ENCODE assay signal across 9 cellular contexts in genomic region chr6:148869589-148869988, GRCh38.
DNase-seq lines count a peak whose midpoint lies in the region; FAIRE-seq and TF ChIP-seq lines count a peak whose summit lies in the region.
"Had no signal": no experiment of that assay in that cellular context is flagged by ENCODE, and none has a peak within 500 bp of the region (broad histone marks: within the 10 kb centered on the region; RNA-seq: fewer than 3 reads in every experiment).

No MANE protein-coding gene starts in this region.

- in situ Hi-C loops in astrocyte of the cerebellum (cut with HindIII; ENCODE audit: low sequenced_read_pairs) = no loop called here

- peak; percentile 85 for DNase-seq in AG08396 (ENCODE audit: low spot score)
- DNase-seq in LHCN-M2 (ENCODE audit: low read depth) = peak; percentile 94
- peak; percentile 64 for DNase-seq in astrocyte of the cerebellum (ENCODE audit: low read depth)
- DNase-seq in keratinocyte (ENCODE audit: low read depth, low spot score) = peak; percentile 89
- no peak for DNase-seq in mucosa of gallbladder (ENCODE audit: low spot score)
- no peak for DNase-seq in stomach
- DNase-seq in SJCRH30 = no peak
- DNase-seq in DMS153 (lab: John Stamatoyannopoulos, UW) = no peak
- DNase-seq: stimulated activated CD4-positive, alpha-beta T cell treated with anti-CD3 and anti-CD28 coated beads, Interleukin-1b, Interleukin-23, amount 100 ng/mL, for 48 hours had no signal

- intact Hi-C loops in stomach (cut with DNase I; ENCODE audit: low total_unique reads) = no loop called here

- no peak overlapping the region for H2AFZ ChIP-seq in keratinocyte (ENCODE audit: control insufficient read depth, low read length)

- H3K27ac ChIP-seq in keratinocyte (ENCODE audit: control insufficient read depth, insufficient read depth, low read length) = peak overlapping the region; percentile 74
- peak overlapping the region in 1 of 5 donors; percentile 7 for H3K27ac ChIP-seq in stomach
- H3K27ac ChIP-seq in SJCRH30 = no peak overlapping the region

- H3K4me1 ChIP-seq in keratinocyte (ENCODE audit: control insufficient read depth, extremely low read depth, insufficient read depth, low read length) = peaks cover 55% of the 10 kb centered on the region
- H3K4me1 ChIP-seq in stomach = peaks cover 0 to 10% (median 5%) of the 10 kb centered on the region in 4 donors
- H3K4me1 ChIP-seq in SJCRH30 = peaks cover 4% of the 10 kb centered on the region; the same call in 1 of the 2 replicates

- no peak for TF ChIP-seq EP300 in stomach (IDR thresholded peaks at IDR 0.05)

- H3K4me2 ChIP-seq in keratinocyte (ENCODE audit: control insufficient read depth, extremely low read depth, insufficient read depth, low read depth, low read length) = peak overlapping the region; percentile 68

- H3K79me2 ChIP-seq in keratinocyte (ENCODE audit: control insufficient read depth, insufficient read depth, low read length) = no peaks in the 10 kb centered on the region

- no peaks in the 10 kb centered on the region for H4K20me1 ChIP-seq in keratinocyte (ENCODE audit: control insufficient read depth, extremely low read depth, insufficient read depth, low read length)

- no peak for TF ChIP-seq POLR2A in stomach (IDR thresholded peaks at IDR 0.05)

- H3K27me3 ChIP-seq in keratinocyte (ENCODE audit: control insufficient read depth, extremely low read depth, insufficient read depth, low read length) = no peaks in the 10 kb centered on the region
- no peaks in the 10 kb centered on the region for H3K27me3 ChIP-seq in stomach
- no peaks in the 10 kb centered on the region for H3K27me3 ChIP-seq in SJCRH30

- dilution Hi-C loops in keratinocyte (cut with MboI; ENCODE audit: extremely low pct_ligation_motif_present, low sequenced_read_pairs) = no loop called here

- H3K9me3 ChIP-seq in keratinocyte (ENCODE audit: control insufficient read depth, low read depth, low read length) (no peaks in the 10 kb centered on the region), stomach (no peaks in the 10 kb centered on the region), SJCRH30 (replicated peaks) (no peaks in the 10 kb centered on the region; the same call in 1 of the 2 replicates)

- 69 to 90% (median 81%) methylated on average over 7 of the region's 7 CpGs for WGBS in stomach, 5 donors

- H3K9me1 ChIP-seq in keratinocyte (ENCODE audit: control insufficient read depth, extremely low read depth, insufficient read depth, low read length) = no peaks in the 10 kb centered on the region

- H3K9ac ChIP-seq in keratinocyte (ENCODE audit: control insufficient read depth, extremely low read depth, insufficient read depth, low read length) = no peak overlapping the region

- FAIRE-seq in keratinocyte (lab: Jason Lieb, UNC) = peak; percentile 97

- TF ChIP-seq CTCF in astrocyte of the cerebellum (IDR thresholded peaks at IDR 0.05; ENCODE audit: low read depth, low read length, missing control alignments) = no peak
- no peak for TF ChIP-seq CTCF in keratinocyte (optimal IDR thresholded peaks at IDR 0.05 in 1 of 3, IDR thresholded peaks at IDR 0.05 in 1 of 3, conservative IDR thresholded peaks at IDR 0.05 in 1 of 3; ENCODE audit: extremely low read depth in 1 of 3, insufficient read depth in 2 of 3, low read length in 3 of 3)
- no peak for TF ChIP-seq CTCF in stomach (IDR thresholded peaks at IDR 0.05)

- H3K4me3 ChIP-seq in astrocyte of the cerebellum (ENCODE audit: low read depth, low read length) (no peak overlapping the region), keratinocyte (ENCODE audit: control insufficient read depth in 2 of 3, extremely low read depth in 1 of 3, insufficient read depth in 2 of 3, low read depth in 1 of 3, low read length in 3 of 3) (no peak overlapping the region), stomach (no peak overlapping the region), SJCRH30 (no peak overlapping the region)

- no peaks in the 10 kb centered on the region for H3K36me3 ChIP-seq in keratinocyte (ENCODE audit: control insufficient read depth in 2 of 2, extremely low read depth in 1 of 2, insufficient read depth in 2 of 2, low read length in 2 of 2)
- no peaks in the 10 kb centered on the region for H3K36me3 ChIP-seq in stomach
- no peaks in the 10 kb centered on the region for H3K36me3 ChIP-seq in SJCRH30

Comparison
In these comparisons a context has a peak if more than half of its experiments do, and no peak if none do; other contexts are left out.
1. DNase-seq: peak in AG08396 (single experiment), LHCN-M2 (single experiment), astrocyte of the cerebellum (single experiment) and keratinocyte (single experiment); none in mucosa of gallbladder (single experiment), stomach (single experiment), SJCRH30 (0 of 2) and DMS153 (single experiment).